ENCODE assay signal across 17 cellular contexts in the genomic region with DNA sequence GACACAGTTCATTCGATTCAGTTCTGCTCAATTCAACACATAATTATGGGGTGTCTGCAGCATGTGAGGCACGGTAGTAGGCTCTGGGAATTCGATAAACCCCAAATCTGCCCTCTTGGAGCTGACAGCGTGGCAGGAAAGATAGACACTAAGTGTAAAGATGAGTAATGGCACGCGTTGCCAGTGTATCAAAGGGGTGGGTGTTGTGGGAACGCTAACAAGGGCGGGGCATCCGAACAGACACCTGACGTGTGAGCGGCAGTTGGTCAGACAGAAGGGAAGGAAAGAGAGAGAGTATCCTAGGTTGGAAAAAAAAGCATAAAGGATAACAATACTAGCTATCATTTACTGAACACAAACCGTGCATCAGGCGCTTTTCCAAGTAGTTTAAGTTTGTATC.
A peak's percentile ranks its signal among the peaks of the same experiment; 100 is the strongest.
DNase-seq lines count a peak whose midpoint lies in the region; ATAC-seq and TF ChIP-seq lines count a peak whose summit lies in the region.
"Had no signal": no experiment of that assay in that cellular context is flagged by ENCODE, and none has a peak within 500 bp of the region (broad histone marks: within the 10 kb centered on the region; RNA-seq: fewer than 3 reads in every experiment).

No MANE protein-coding gene starts in this region.

- TF ChIP-seq POLR2A in Peyer's patch (IDR thresholded peaks at IDR 0.05) (no peak), sigmoid colon (IDR thresholded peaks at IDR 0.05) (no peak)

- intact Hi-C loops in sigmoid colon (cut with DNase I): no loop called here

- H3K4me1 ChIP-seq in ACC112 (ENCODE audit: control insufficient read depth, insufficient read depth, low read length, unreplicated experiment): peaks cover 42% of the 10 kb centered on the region
- H3K4me1 ChIP-seq in Peyer's patch: peaks cover 0 to 26% (median 3%) of the 10 kb centered on the region in 4 donors
- peaks cover 12% of the 10 kb centered on the region for H3K4me1 ChIP-seq in foreskin keratinocyte
- H3K4me1 ChIP-seq in sigmoid colon: peaks cover 0 to 30% (median 19%) of the 10 kb centered on the region in 4 donors

- H3K4me3 ChIP-seq in ACC112 (ENCODE audit: low read depth, low read length) (peak overlapping the region; percentile 48), Peyer's patch (no peak overlapping the region), sigmoid colon (no peak overlapping the region)

- peak; percentile 74 for ATAC-seq in foreskin keratinocyte
- ATAC-seq in GM18867 (IDR thresholded peaks at IDR 0.05; ENCODE audit: unreplicated experiment): no peak
- ATAC-seq in HG03457 (IDR thresholded peaks at IDR 0.05; ENCODE audit: unreplicated experiment): no peak
- ATAC-seq: activated CD8-positive, alpha-beta T cell treated with anti-CD3 and anti-CD28 coated beads, Interleukin-2, amount 10 ng/mL, durations not matched to agents 7 days and 5 days; effector memory CD8-positive, alpha-beta T cell had no signal

- TF ChIP-seq CTCF in Peyer's patch (IDR thresholded peaks at IDR 0.05) (no peak), foreskin keratinocyte (conservative IDR thresholded peaks at IDR 0.05) (no peak), sigmoid colon (IDR thresholded peaks at IDR 0.05) (no peak)

- H3K27me3 ChIP-seq in ACC112 (ENCODE audit: insufficient read depth, low read length) (no peaks in the 10 kb centered on the region), Peyer's patch (no peaks in the 10 kb centered on the region), foreskin keratinocyte (no peaks in the 10 kb centered on the region), sigmoid colon (no peaks in the 10 kb centered on the region)

- DNase-seq in Peyer's patch (no peak), foreskin keratinocyte (peak in 1 of 2 donors; percentile 51), sigmoid colon (peak; percentile 50), substantia nigra (lab: John Stamatoyannopoulos, UW) (no peak), iPS-NIHi11 (ENCODE audit: low spot score) (no peak)
- DNase-seq: activated CD8-positive, alpha-beta T cell treated with anti-CD3 and anti-CD28 coated beads, Interleukin-2, amount 10 ng/mL, durations not matched to agents 7 days and 5 days; activated naive CD4-positive, alpha-beta T cell treated with anti-CD3 and anti-CD28 coated beads, Interleukin-2, amount 50 U/mL, for 16 hours; effector memory CD8-positive, alpha-beta T cell; NCI-H1105; NCI-H2081 treated with DMSO at 0.1 percent for 48 hours; NCI-H510A treated with DMSO at 0.1 percent for 48 hours; SK-N-SH; stimulated activated CD4-positive, alpha-beta T cell treated with anti-CD3 and anti-CD28 coated beads, Interleukin-4, amount 100 ng/mL, for 4 hours; T1000 had no signal

- H3K36me3 ChIP-seq in ACC112 (ENCODE audit: insufficient read depth, low read length) (no peaks in the 10 kb centered on the region), Peyer's patch (no peaks in the 10 kb centered on the region), sigmoid colon (no peaks in the 10 kb centered on the region)

- TF ChIP-seq EP300 in sigmoid colon (IDR thresholded peaks at IDR 0.05): no peak

- H3K9me3 ChIP-seq in Peyer's patch (no peaks in the 10 kb centered on the region), sigmoid colon (no peaks in the 10 kb centered on the region)
- H3K9me3 ChIP-seq: SK-N-SH had no signal

- H3K27ac ChIP-seq in ACC112 (ENCODE audit: low read depth, low read length) (peak overlapping the region; percentile 67), Peyer's patch (peak overlapping the region in 3 of 4 donors; percentile 1 to 79 (median 19)), foreskin keratinocyte (no peak overlapping the region), sigmoid colon (peak overlapping the region; percentile 23 to 62 (median 54)), substantia nigra (ENCODE audit: low read depth, low read length, poor library complexity, severe bottlenecking) (no peak overlapping the region)

- 69 to 82% methylated on average over 13 of the region's 13 CpGs for WGBS in sigmoid colon, 2 donors

- H3K79me2 ChIP-seq in ACC112 (ENCODE audit: control insufficient read depth, insufficient read depth, low read length, unreplicated experiment): no peaks in the 10 kb centered on the region

- no peak overlapping the region for H2AFZ ChIP-seq in ACC112 (ENCODE audit: low read length, unreplicated experiment)

Comparison
In these comparisons a context has a peak if more than half of its experiments do, and no peak if none do; other contexts are left out.
1. H3K27ac ChIP-seq: peak in ACC112 (single experiment), Peyer's patch (3 of 4) and sigmoid colon (4 of 4); none in foreskin keratinocyte (single experiment) and substantia nigra (single experiment).